Comparison of ENCODE assay signal across 7 cellular contexts in genomic region chr14:25132734-25133422, GRCh38.
A peak's percentile ranks its signal among the peaks of the same experiment; 100 is the strongest.
DNase-seq lines count a peak whose midpoint lies in the region; ATAC-seq and TF ChIP-seq lines count a peak whose summit lies in the region.

No MANE protein-coding gene starts in this region.

- no peaks in the 10 kb centered on the region for H3K36me3 Mint-ChIP-seq in brain

- ATAC-seq in HG02798 (IDR thresholded peaks at IDR 0.05; ENCODE audit: poor library complexity, unreplicated experiment): peak; percentile 90

- TF ChIP-seq CTCF in GM13977 (IDR thresholded peaks at IDR 0.05; ENCODE audit: extremely low read depth, insufficient read depth, missing control alignments) (peak; percentile 89), brain (conservative IDR thresholded peaks at IDR 0.05) (peak; percentile 89 to 90)

- H3K9me3 Mint-ChIP-seq in brain: peaks cover 0 to 4% (median under 1%) of the 10 kb centered on the region in 5 experiments

- peaks cover 9% of the 10 kb centered on the region for H3K4me1 Mint-ChIP-seq in brain

- DNase-seq in GM13977 (ENCODE audit: low spot score): peak; percentile 66
- peak; percentile 45 for DNase-seq in NCI-H1694 (lab: John Stamatoyannopoulos, UW)
- peak; percentile 32 for DNase-seq in T-helper 9 cell
- peak; percentile 83 for DNase-seq in iPS-NIHi11 (ENCODE audit: low spot score)
- peak; percentile 9 to 40 (median 22) for DNase-seq in stimulated activated CD4-positive, alpha-beta T cell treated with anti-CD3 and anti-CD28 coated beads, Interleukin-12 subunit alpha, Interleukin-12 subunit beta, amount 100 ng/mL, for 48 hours (ENCODE audit: low read depth in 2 of 3, low spot score in 1 of 3)

- peak overlapping the region in 1 of 5 experiments; percentile 8 for H3K27ac Mint-ChIP-seq in brain

- in situ Hi-C loops in GM13977 (cut with MboI; ENCODE audit: low pct_unique_long_range_greater_than_20kb, low sequenced_read_pairs, unreplicated experiment): loop anchor here (25.0 kb wide), 2 partner anchors 321 to 421 kb away; no protein-coding TSS in a partner anchor

- H3K4me3 Mint-ChIP-seq in brain: peak overlapping the region; percentile 20 to 61 (median 46)

- peaks cover 17% of the 10 kb centered on the region for H3K27me3 Mint-ChIP-seq in brain

Comparison
In these comparisons a context has a peak if more than half of its experiments do, and no peak if none do; other contexts are left out.
1. Peak in every context shown above with its lines: DNase-seq and ATAC-seq.
2. DNase-seq: peak in every context shown above with its lines; median percentile 83 in iPS-NIHi11; 66 in GM13977; 45 in NCI-H1694; 32 in T-helper 9 cell; 22 in stimulated activated CD4-positive, alpha-beta T cell treated with anti-CD3 and anti-CD28 coated beads, Interleukin-12 subunit alpha, Interleukin-12 subunit beta, amount 100 ng/mL, for 48 hours.